Comparison of ENCODE assay signal across 8 cellular contexts in the genomic region with DNA sequence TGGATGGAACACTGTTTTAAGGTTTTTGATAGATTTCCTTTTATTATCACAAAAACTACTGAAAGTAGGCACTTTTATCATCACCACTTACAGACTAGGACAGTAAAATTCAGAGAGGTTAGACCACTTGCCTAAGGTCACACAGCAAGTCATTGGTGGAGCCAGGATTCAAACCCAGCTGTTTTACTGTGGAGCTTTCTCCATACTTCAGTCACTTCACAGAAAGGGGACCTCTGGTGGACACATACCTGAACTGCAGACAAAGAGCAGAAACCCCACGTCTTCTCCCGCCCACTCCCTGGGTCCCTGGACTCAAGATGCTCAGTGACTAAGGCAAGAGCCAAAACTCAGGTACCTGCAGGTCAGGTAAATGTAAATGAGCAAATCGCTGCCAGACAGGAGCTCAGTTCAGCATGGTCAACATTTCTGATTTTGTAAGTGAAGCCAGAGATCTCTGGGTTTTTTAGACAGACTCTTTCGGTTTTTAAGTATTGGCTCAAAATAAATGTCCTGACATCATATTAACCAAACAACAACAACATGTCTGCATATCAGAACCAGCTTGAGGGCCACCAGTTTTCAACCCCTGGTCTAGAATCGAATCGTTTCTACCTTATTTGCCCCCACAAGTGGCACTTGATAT.
A peak's percentile ranks its signal among the peaks of the same experiment; 100 is the strongest.
DNase-seq lines count a peak whose midpoint lies in the region; ATAC-seq and TF ChIP-seq lines count a peak whose summit lies in the region.

No MANE protein-coding gene starts in this region.

- DNase-seq in NOMO-1 treated with DMSO at 0.1 percent for 48 hours (lab: John Stamatoyannopoulos, UW; ENCODE audit: unreplicated experiment) = peak; percentile 27
- DNase-seq in NOMO-1 treated with dmso at 0.1 percent for 144 hours (lab: John Stamatoyannopoulos, UW; ENCODE audit: unreplicated experiment) = no peak
- peak; percentile 79 for DNase-seq in NAMALWA (ENCODE audit: low spot score)
- peak; percentile 50 to 63 for DNase-seq in activated CD4-positive, alpha-beta T cell treated with anti-CD3 and anti-CD28 coated beads for 4 hours
- DNase-seq in effector CD4-positive, alpha-beta T cell = peak; percentile 26
- no peak for DNase-seq in DMS153 (lab: John Stamatoyannopoulos, UW)

- H3K36me3 Mint-ChIP-seq in nephron (ENCODE audit: low read depth) = no peaks in the 10 kb centered on the region

- H3K4me3 Mint-ChIP-seq in nephron = no peak overlapping the region

- H3K27ac Mint-ChIP-seq in nephron = no peak overlapping the region

- no peaks in the 10 kb centered on the region for H3K4me1 Mint-ChIP-seq in nephron

- peaks cover 17% of the 10 kb centered on the region for H3K27me3 Mint-ChIP-seq in nephron (ENCODE audit: low read depth)

- no peaks in the 10 kb centered on the region for H3K9me3 Mint-ChIP-seq in nephron

- no peak for ATAC-seq in HG02623 (IDR thresholded peaks at IDR 0.05; ENCODE audit: unreplicated experiment)

- TF ChIP-seq CTCF in nephron (IDR thresholded peaks at IDR 0.05; ENCODE audit: unreplicated experiment in 3 of 3) = peak in 2 of 3 experiments; percentile 25 to 31

Comparison
In these comparisons a context has a peak if more than half of its experiments do, and no peak if none do; other contexts are left out.
1. DNase-seq: peak in NOMO-1 treated with DMSO at 0.1 percent for 48 hours (single experiment), NAMALWA (single experiment), activated CD4-positive, alpha-beta T cell treated with anti-CD3 and anti-CD28 coated beads for 4 hours (2 of 2) and effector CD4-positive, alpha-beta T cell (single experiment); none in NOMO-1 treated with dmso at 0.1 percent for 144 hours (single experiment) and DMS153 (single experiment).